ENCODE assay signal across 7 cellular contexts in the genomic region with DNA sequence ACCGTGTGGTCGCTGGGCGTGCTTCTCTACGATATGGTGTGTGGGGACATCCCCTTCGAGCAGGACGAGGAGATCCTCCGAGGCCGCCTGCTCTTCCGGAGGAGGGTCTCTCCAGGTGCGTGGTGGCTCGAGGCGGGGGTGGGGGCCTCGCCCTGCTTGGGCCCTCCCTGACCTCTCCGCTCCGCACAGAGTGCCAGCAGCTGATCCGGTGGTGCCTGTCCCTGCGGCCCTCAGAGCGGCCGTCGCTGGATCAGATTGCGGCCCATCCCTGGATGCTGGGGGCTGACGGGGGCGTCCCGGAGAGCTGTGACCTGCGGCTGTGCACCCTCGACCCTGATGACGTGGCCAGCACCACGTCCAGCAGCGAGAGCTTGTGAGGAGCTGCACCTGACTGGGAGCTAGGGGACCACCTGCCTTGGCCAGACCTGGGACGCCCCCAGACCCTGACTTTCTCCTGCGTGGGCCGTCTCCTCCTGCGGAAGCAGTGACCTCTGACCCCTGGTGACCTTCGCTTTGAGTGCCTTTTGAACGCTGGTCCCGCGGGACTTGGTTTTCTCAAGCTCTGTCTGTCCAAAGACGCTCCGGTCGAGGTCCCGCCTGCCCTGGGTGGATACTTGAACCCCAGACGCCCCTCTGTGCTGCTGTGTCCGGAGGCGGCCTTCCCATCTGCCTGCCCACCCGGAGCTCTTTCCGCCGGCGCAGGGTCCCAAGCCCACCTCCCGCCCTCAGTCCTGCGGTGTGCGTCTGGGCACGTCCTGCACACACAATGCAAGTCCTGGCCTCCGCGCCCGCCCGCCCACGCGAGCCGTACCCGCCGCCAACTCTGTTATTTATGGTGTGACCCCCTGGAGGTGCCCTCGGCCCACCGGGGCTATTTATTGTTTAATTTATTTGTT. TPM values are rescaled to one million over a fixed set of nuclear protein-coding genes. Genes with fewer than 3 reads are reported as not detected.
DNase-seq lines count a peak whose midpoint lies in the region; ATAC-seq, FAIRE-seq and TF ChIP-seq lines count a peak whose summit lies in the region.

No MANE protein-coding gene starts in this region.

- H3K9me3 ChIP-seq in Loucy (ENCODE audit: insufficient read depth, low read depth, low read length) (no peaks in the 10 kb centered on the region), astrocyte (ENCODE audit: insufficient read depth, low read depth, low read length) (no peaks in the 10 kb centered on the region), keratinocyte (ENCODE audit: control insufficient read depth, low read depth, low read length) (no peaks in the 10 kb centered on the region)

- H3F3A ChIP-seq in Loucy (ENCODE audit: low read depth), result no peaks in the 10 kb centered on the region

- H3K79me2 ChIP-seq in Loucy (ENCODE audit: insufficient read depth, low read length) (peaks cover 60% of the 10 kb centered on the region), astrocyte (ENCODE audit: insufficient read depth, low read length) (peaks cover 38% of the 10 kb centered on the region), keratinocyte (ENCODE audit: control insufficient read depth, insufficient read depth, low read length) (peaks cover 23% of the 10 kb centered on the region)

- H3K9me2 ChIP-seq in Loucy (replicated peaks; ENCODE audit: low read depth, low read length), result no peaks in the 10 kb centered on the region

- FAIRE-seq in astrocyte (lab: Jason Lieb, UNC) (no peak), keratinocyte (lab: Jason Lieb, UNC) (no peak)

- no peaks in the 10 kb centered on the region for H3K9me3 Mint-ChIP-seq in astrocyte (ENCODE audit: unreplicated experiment)
- H3K9me3 Mint-ChIP-seq in stimulated activated naive B cell treated with anti-CD40 and anti-IgM and Interleukin-4, amounts not matched to agents 10 μg/mL and 1 μg/mL and 100 μg/mL, for 72 hours, result no peaks in the 10 kb centered on the region

- ATAC-seq in stimulated activated naive B cell treated with anti-CD40 and anti-IgM and Interleukin-4, amounts not matched to agents 10 μg/mL and 1 μg/mL and 100 μg/mL, for 72 hours (replicated peaks), result no peak
- no peak for ATAC-seq in HG03196 (IDR thresholded peaks at IDR 0.05; ENCODE audit: unreplicated experiment)

- H3K4me3 ChIP-seq in Loucy (ENCODE audit: low read length, poor library complexity, severe bottlenecking) (peak overlapping the region; percentile 93), astrocyte (ENCODE audit: insufficient read depth, low read depth, low read length) (peak overlapping the region; percentile 43), keratinocyte (ENCODE audit: control insufficient read depth in 2 of 3, extremely low read depth in 1 of 3, insufficient read depth in 2 of 3, low read depth in 1 of 3, low read length in 3 of 3) (peak overlapping the region; percentile 65 to 76 (median 72))

- no peaks in the 10 kb centered on the region for H3K9me1 ChIP-seq in keratinocyte (ENCODE audit: control insufficient read depth, extremely low read depth, insufficient read depth, low read length)

- peaks cover 31% of the 10 kb centered on the region for H3K4me1 ChIP-seq in Loucy (ENCODE audit: insufficient read depth, low read length, poor library complexity, severe bottlenecking)
- H3K4me1 ChIP-seq in astrocyte (ENCODE audit: insufficient read depth, low read length), result peaks cover 31% of the 10 kb centered on the region
- peaks cover 18% of the 10 kb centered on the region for H3K4me1 ChIP-seq in keratinocyte (ENCODE audit: control insufficient read depth, extremely low read depth, insufficient read depth, low read length)

- H3K36me3 ChIP-seq in Loucy (ENCODE audit: insufficient read depth, low read length) (peaks cover 16% of the 10 kb centered on the region; the same call in 1 of the 2 replicates), astrocyte (ENCODE audit: insufficient read depth, low read length) (peaks cover 2% of the 10 kb centered on the region), keratinocyte (ENCODE audit: control insufficient read depth in 2 of 2, extremely low read depth in 1 of 2, insufficient read depth in 2 of 2, low read length in 2 of 2) (peaks cover 10 to 16% of the 10 kb centered on the region in 2 experiments)

- H3K27ac ChIP-seq in astrocyte (ENCODE audit: low read depth, low read length) (peak overlapping the region; percentile 84), keratinocyte (ENCODE audit: control insufficient read depth, insufficient read depth, low read length) (peak overlapping the region; percentile 88)

- dilution Hi-C loops in keratinocyte (cut with MboI; ENCODE audit: extremely low pct_ligation_motif_present, low sequenced_read_pairs), result no loop called here

- H3K9ac ChIP-seq in Loucy (ENCODE audit: low read depth, low read length, poor library complexity, severe bottlenecking) (peak overlapping the region; percentile 89), astrocyte (ENCODE audit: low read length) (peak overlapping the region; percentile 87), keratinocyte (ENCODE audit: control insufficient read depth, extremely low read depth, insufficient read depth, low read length) (peak overlapping the region; percentile 89)

- H3K27ac Mint-ChIP-seq in astrocyte (ENCODE audit: unreplicated experiment), result no peak overlapping the region
- H3K27ac Mint-ChIP-seq in stimulated activated naive B cell treated with anti-CD40 and anti-IgM and Interleukin-4, amounts not matched to agents 10 μg/mL and 1 μg/mL and 100 μg/mL, for 72 hours, result peak overlapping the region; percentile 97

- H4K20me1 ChIP-seq in Loucy (ENCODE audit: insufficient read depth, low read length, poor library complexity, severe bottlenecking) (peaks cover 42% of the 10 kb centered on the region), astrocyte (ENCODE audit: insufficient read depth, low read length) (peaks cover 53% of the 10 kb centered on the region), keratinocyte (ENCODE audit: control insufficient read depth, extremely low read depth, insufficient read depth, low read length) (peaks cover 6% of the 10 kb centered on the region)

- TF ChIP-seq CTCF in Loucy (conservative IDR thresholded peaks at IDR 0.05; ENCODE audit: low read length) (no peak), astrocyte (IDR thresholded peaks at IDR 0.05; ENCODE audit: insufficient read depth, low read depth, low read length) (no peak), keratinocyte (optimal IDR thresholded peaks at IDR 0.05 in 1 of 3, IDR thresholded peaks at IDR 0.05 in 1 of 3, conservative IDR thresholded peaks at IDR 0.05 in 1 of 3; ENCODE audit: extremely low read depth in 1 of 3, insufficient read depth in 2 of 3, low read length in 3 of 3) (no peak)

- H3K36me3 Mint-ChIP-seq in astrocyte (ENCODE audit: low read depth, unreplicated experiment), result peaks cover 4% of the 10 kb centered on the region
- peaks cover 30 to 52% of the 10 kb centered on the region in 2 donors for H3K36me3 Mint-ChIP-seq in stimulated activated naive B cell treated with anti-CD40 and anti-IgM and Interleukin-4, amounts not matched to agents 10 μg/mL and 1 μg/mL and 100 μg/mL, for 72 hours

- H3K27me3 ChIP-seq in Loucy (ENCODE audit: insufficient read depth, low read length, poor library complexity, severe bottlenecking), result no peaks in the 10 kb centered on the region
- no peaks in the 10 kb centered on the region for H3K27me3 ChIP-seq in astrocyte (ENCODE audit: insufficient read depth, low read length)
- H3K27me3 ChIP-seq in keratinocyte (ENCODE audit: control insufficient read depth, extremely low read depth, insufficient read depth, low read length), result no peaks in the 10 kb centered on the region

- H2AFZ ChIP-seq in Loucy (ENCODE audit: low read length) (no peak overlapping the region), astrocyte (ENCODE audit: low read depth, low read length) (peak overlapping the region; percentile 36), keratinocyte (ENCODE audit: control insufficient read depth, low read length) (no peak overlapping the region)

- DNase-seq in astrocyte (ENCODE audit: low read depth), result no peak
- DNase-seq in keratinocyte (ENCODE audit: low read depth, low spot score), result no peak
- no peak for DNase-seq in stimulated activated naive B cell treated with anti-CD40 and anti-IgM and Interleukin-4, amounts not matched to agents 10 μg/mL and 1 μg/mL and 100 μg/mL, for 72 hours
- DNase-seq in HuH-7.5 (ENCODE audit: low spot score), result no peak
- no peak for DNase-seq in hippocampal formation (lab: John Stamatoyannopoulos, UW)

- H3K27me3 Mint-ChIP-seq in astrocyte (ENCODE audit: low read depth, unreplicated experiment), result peaks cover 2% of the 10 kb centered on the region
- no peaks in the 10 kb centered on the region for H3K27me3 Mint-ChIP-seq in stimulated activated naive B cell treated with anti-CD40 and anti-IgM and Interleukin-4, amounts not matched to agents 10 μg/mL and 1 μg/mL and 100 μg/mL, for 72 hours

- H3K4me3 Mint-ChIP-seq in astrocyte (ENCODE audit: unreplicated experiment), result peak overlapping the region; percentile 54
- H3K4me3 Mint-ChIP-seq in stimulated activated naive B cell treated with anti-CD40 and anti-IgM and Interleukin-4, amounts not matched to agents 10 μg/mL and 1 μg/mL and 100 μg/mL, for 72 hours, result peak overlapping the region; percentile 94 to 98

- peaks cover 3% of the 10 kb centered on the region for H3K4me1 Mint-ChIP-seq in astrocyte (ENCODE audit: low read depth, unreplicated experiment)
- H3K4me1 Mint-ChIP-seq in stimulated activated naive B cell treated with anti-CD40 and anti-IgM and Interleukin-4, amounts not matched to agents 10 μg/mL and 1 μg/mL and 100 μg/mL, for 72 hours, result peaks cover 40 to 74% of the 10 kb centered on the region in 2 donors

- H3K4me2 ChIP-seq in Loucy (ENCODE audit: low read depth, low read length, poor library complexity, severe bottlenecking) (peak overlapping the region; percentile 83), astrocyte (ENCODE audit: low read length) (peak overlapping the region; percentile 85), keratinocyte (ENCODE audit: control insufficient read depth, extremely low read depth, insufficient read depth, low read depth, low read length) (peak overlapping the region; percentile 89)

RNA-seq across cellular contexts. Expression of a gene that starts 2.4 kb away (rescaled TPM):
- 15.1 and 15.5 TPM in 2 replicates for total RNA-seq in astrocyte
- polyA plus RNA-seq in keratinocyte, result 3.4 to 6.5 TPM (median 4.8 TPM) in 3 replicates
- polyA plus RNA-seq in keratinocyte (2011; ENCODE audit: low read depth), result 3.3 TPM
- 2.7 and 6.4 TPM in 2 replicates for polyA plus RNA-seq in keratinocyte (2011; cell fraction: cytosol; rRNA removed)
- 8.9 and 11.7 TPM in 2 replicates for polyA plus RNA-seq in keratinocyte (2011; cell fraction: nucleus; rRNA removed)
- 7.8 and 20.0 TPM in 2 replicates for polyA plus RNA-seq in keratinocyte (2012; ENCODE audit: low replicate concordance)
- polyA minus RNA-seq in keratinocyte, result 1.6 to 4.4 TPM (median 2.3 TPM) in 3 replicates
- polyA minus RNA-seq in keratinocyte (2011; cell fraction: cytosol; rRNA and poly(A)+ RNA removed), result 10.7 TPM
- polyA minus RNA-seq in keratinocyte (2011; cell fraction: nucleus; rRNA and poly(A)+ RNA removed), result 5.5 and 8.2 TPM in 2 replicates

RNA-seq across cellular contexts. Expression of a gene that starts 44.6 kb away (rescaled TPM):
- 49.6 and 58.2 TPM in 2 replicates for total RNA-seq in astrocyte
- 26.0 to 51.4 TPM (median 33.5 TPM) in 3 replicates for polyA plus RNA-seq in keratinocyte
- polyA plus RNA-seq in keratinocyte (2011; ENCODE audit: low read depth), result 30.5 TPM
- 17.8 and 33.2 TPM in 2 replicates for polyA plus RNA-seq in keratinocyte (2011; cell fraction: cytosol; rRNA removed)
- 58.9 and 65.6 TPM in 2 replicates for polyA plus RNA-seq in keratinocyte (2011; cell fraction: nucleus; rRNA removed)
- 18.0 and 48.4 TPM in 2 replicates for polyA plus RNA-seq in keratinocyte (2012; ENCODE audit: low replicate concordance)
- polyA minus RNA-seq in keratinocyte, result 8.8 to 16.5 TPM (median 10.5 TPM) in 3 replicates
- polyA minus RNA-seq in keratinocyte (2011; cell fraction: cytosol; rRNA and poly(A)+ RNA removed), result 21.9 TPM
- polyA minus RNA-seq in keratinocyte (2011; cell fraction: nucleus; rRNA and poly(A)+ RNA removed), result 8.8 and 10.9 TPM in 2 replicates

RNA-seq across cellular contexts. Expression of a gene that starts 44.8 kb away (rescaled TPM):
- 23.8 and 26.2 TPM in 2 replicates for total RNA-seq in astrocyte
- 6.3 to 9.0 TPM (median 7.1 TPM) in 3 replicates for polyA plus RNA-seq in keratinocyte
- polyA plus RNA-seq in keratinocyte (2011; ENCODE audit: low read depth), result 3.2 TPM
- 3.0 and 6.0 TPM in 2 replicates for polyA plus RNA-seq in keratinocyte (2011; cell fraction: cytosol; rRNA removed)
- polyA plus RNA-seq in keratinocyte (2011; cell fraction: nucleus; rRNA removed), result 10.5 and 14.2 TPM in 2 replicates
- polyA plus RNA-seq in keratinocyte (2012; ENCODE audit: low replicate concordance), result 5.7 and 10.1 TPM in 2 replicates
- 3.4 to 13.9 TPM (median 4.5 TPM) in 3 replicates for polyA minus RNA-seq in keratinocyte
- 12.5 TPM for polyA minus RNA-seq in keratinocyte (2011; cell fraction: cytosol; rRNA and poly(A)+ RNA removed)
- polyA minus RNA-seq in keratinocyte (2011; cell fraction: nucleus; rRNA and poly(A)+ RNA removed), result 6.2 and 6.9 TPM in 2 replicates

RNA-seq across cellular contexts. Expression of a gene that starts 49.6 kb away (rescaled TPM):
- total RNA-seq in astrocyte, result not detected in 2 replicates
- polyA plus RNA-seq in keratinocyte, result not detected in 3 replicates
- polyA plus RNA-seq in keratinocyte (2011; ENCODE audit: low read depth), result not detected
- polyA plus RNA-seq in keratinocyte (2011; cell fraction: cytosol; rRNA removed), result not detected in 2 replicates
- polyA plus RNA-seq in keratinocyte (2011; cell fraction: nucleus; rRNA removed), result not detected in 2 replicates
- not detected in 2 replicates for polyA plus RNA-seq in keratinocyte (2012; ENCODE audit: low replicate concordance)
- not detected in 3 replicates for polyA minus RNA-seq in keratinocyte
- polyA minus RNA-seq in keratinocyte (2011; cell fraction: cytosol; rRNA and poly(A)+ RNA removed), result not detected
- not detected in 2 replicates for polyA minus RNA-seq in keratinocyte (2011; cell fraction: nucleus; rRNA and poly(A)+ RNA removed)

Comparison
In these comparisons a context has a peak if more than half of its experiments do, and no peak if none do; other contexts are left out.
1. H3K4me3 ChIP-seq: peak in every context shown above with its lines; median percentile 93 in Loucy; 72 in keratinocyte; 43 in astrocyte.